In the genomic region with DNA sequence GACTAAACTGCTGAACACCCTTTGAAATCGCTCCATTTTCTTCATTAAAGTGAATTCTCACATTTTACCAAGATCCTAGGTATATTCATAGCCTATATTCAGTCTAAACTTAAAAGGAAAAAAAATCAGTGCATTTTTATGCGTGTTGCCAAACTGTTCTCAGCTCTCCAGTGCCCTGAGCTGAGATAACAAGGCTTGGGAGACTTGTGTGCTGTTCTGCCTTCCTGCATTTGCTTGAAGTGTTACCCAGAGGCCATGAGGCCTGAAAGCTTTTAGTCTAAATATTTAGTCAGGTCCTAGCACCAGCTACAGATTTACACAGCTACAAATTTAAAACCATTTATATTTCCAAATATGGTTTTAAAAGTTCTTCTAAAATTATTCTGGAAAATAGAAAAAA, we compare ENCODE assay signal across 15 cellular contexts. TPM values are rescaled to one million over a fixed set of nuclear protein-coding genes. Genes with fewer than 3 reads are reported as not detected.
A peak's percentile ranks its signal among the peaks of the same experiment; 100 is the strongest.
DNase-seq lines count a peak whose midpoint lies in the region; ATAC-seq and TF ChIP-seq lines count a peak whose summit lies in the region.
"Had no signal": no experiment of that assay in that cellular context is flagged by ENCODE, and none has a peak within 500 bp of the region (broad histone marks: within the 10 kb centered on the region; RNA-seq: fewer than 3 reads in every experiment).

No MANE protein-coding gene starts in this region.

- H3K79me1 ChIP-seq in IMR-90 (ENCODE audit: low read depth in 1 of 2, low read length in 2 of 2), result no peaks in the 10 kb centered on the region

- no peak overlapping the region for H3K4me2 ChIP-seq in IMR-90 (ENCODE audit: low read depth, low read length)
- H3K4me2 ChIP-seq: GM23338 had no signal

- WGBS in IMR-90 (ENCODE audit: extremely low coverage in 2 of 2, insufficient read length in 1 of 2), 2 experiments, result no CpG with 5 or more reads among the region's 2 CpGs

- DNase-seq in IMR-90 (no peak), nephron progenitor cell (no peak), upper lobe of right lung (no peak), tibial artery (no peak), NCI-H187 treated with DMSO at 0.1 percent for 48 hours (lab: John Stamatoyannopoulos, UW) (no peak)
- no peak for DNase-seq in activated naive CD8-positive, alpha-beta T cell treated with anti-CD3 and anti-CD28 coated beads, Interleukin-2, amount 50 U/mL, for 24 hours
- DNase-seq: BE2C; CD4-positive, alpha-beta memory T cell; DMS79; H7 had no signal

- H2AK5ac ChIP-seq in IMR-90 (ENCODE audit: low read depth, low read length), result no peak overlapping the region; the same call in 1 of the 2 replicates

- no peak for TF ChIP-seq CTCF in IMR-90 (conservative IDR thresholded peaks at IDR 0.05; ENCODE audit: low read depth, low read length)
- no peak for TF ChIP-seq CTCF in VCaP (conservative IDR thresholded peaks at IDR 0.05)
- TF ChIP-seq CTCF in nephron progenitor cell (IDR thresholded peaks at IDR 0.05), result no peak
- no peak for TF ChIP-seq CTCF in upper lobe of right lung (IDR thresholded peaks at IDR 0.05)
- TF ChIP-seq CTCF in tibial artery (IDR thresholded peaks at IDR 0.05), result no peak

- H3K9me1 ChIP-seq in IMR-90 (ENCODE audit: insufficient read depth, low read length), result no peaks in the 10 kb centered on the region

- in situ Hi-C loops in IMR-90 (cut with MboI; ENCODE audit: low sequenced_read_pairs), result no loop called here

- no peak overlapping the region for H4K5ac ChIP-seq in IMR-90 (ENCODE audit: low read depth, low read length)

- H3K23ac ChIP-seq in IMR-90 (ENCODE audit: low read depth, low read length), result no peak overlapping the region

- peaks cover 7% of the 10 kb centered on the region for H3K27me3 Mint-ChIP-seq in nephron progenitor cell (ENCODE audit: low read depth, poor library complexity)
- H3K27me3 Mint-ChIP-seq in activated naive CD8-positive, alpha-beta T cell treated with anti-CD3 and anti-CD28 coated beads, Interleukin-2, amount 50 U/mL, for 24 hours, result peaks cover 1% of the 10 kb centered on the region
- H3K27me3 Mint-ChIP-seq: CD4-positive, alpha-beta memory T cell had no signal

- no peak overlapping the region for H4K91ac ChIP-seq in IMR-90 (ENCODE audit: insufficient read depth, low read depth, low read length)

- peak overlapping the region; percentile 66 for H3K27ac Mint-ChIP-seq in nephron progenitor cell
- no peak overlapping the region for H3K27ac Mint-ChIP-seq in activated naive CD8-positive, alpha-beta T cell treated with anti-CD3 and anti-CD28 coated beads, Interleukin-2, amount 50 U/mL, for 24 hours
- H3K27ac Mint-ChIP-seq: CD4-positive, alpha-beta memory T cell; GM23338 had no signal

- H2BK20ac ChIP-seq in IMR-90 (ENCODE audit: low read depth, low read length), result no peak overlapping the region

- no peak overlapping the region for H3K14ac ChIP-seq in IMR-90 (replicated peaks; ENCODE audit: low read depth, low read length)

- no peak for TF ChIP-seq POLR2A in IMR-90 (IDR thresholded peaks at IDR 0.05; ENCODE audit: low read depth, low read length)

- H3K18ac ChIP-seq in IMR-90 (ENCODE audit: low read depth, low read length), result no peak overlapping the region

- no peaks in the 10 kb centered on the region for H3K9me3 Mint-ChIP-seq in nephron progenitor cell
- H3K9me3 Mint-ChIP-seq in activated naive CD8-positive, alpha-beta T cell treated with anti-CD3 and anti-CD28 coated beads, Interleukin-2, amount 50 U/mL, for 24 hours, result no peaks in the 10 kb centered on the region
- H3K9me3 Mint-ChIP-seq: CD4-positive, alpha-beta memory T cell; GM23338 had no signal

- no peaks in the 10 kb centered on the region for H3K27me3 ChIP-seq in IMR-90 (ENCODE audit: control insufficient read depth, insufficient read depth, low read length)
- H3K27me3 ChIP-seq in upper lobe of right lung, result no peaks in the 10 kb centered on the region
- H3K27me3 ChIP-seq in tibial artery, result no peaks in the 10 kb centered on the region
- H3K27me3 ChIP-seq: BE2C had no signal

- no peak overlapping the region for H4K8ac ChIP-seq in IMR-90 (ENCODE audit: low read depth in 2 of 2, low read length in 2 of 2)

- no peak overlapping the region for H3K4me3 ChIP-seq in IMR-90 (ENCODE audit: insufficient read depth, low read depth, low read length)
- H3K4me3 ChIP-seq in upper lobe of right lung, result no peak overlapping the region
- H3K4me3 ChIP-seq in tibial artery, result no peak overlapping the region
- H3K4me3 ChIP-seq: GM12878, GM23338 had no signal

- POLR2A ChIA-PET in IMR-90 (lab: Charles Lee; ENCODE audit: unreplicated experiment), result no interaction called here

- no TSS peak for BruUV-seq in IMR-90 (replicated peaks; lab: Mats Ljungman, UMichigan)

- no peak overlapping the region for H2AK9ac ChIP-seq in IMR-90 (replicated peaks; ENCODE audit: low read depth, low read length, poor library complexity)

- TF ChIP-seq RAD21 in IMR-90 (IDR thresholded peaks at IDR 0.05; ENCODE audit: low read length), result no peak

- H3K4me3 Mint-ChIP-seq in nephron progenitor cell, result no peak overlapping the region
- H3K4me3 Mint-ChIP-seq in activated naive CD8-positive, alpha-beta T cell treated with anti-CD3 and anti-CD28 coated beads, Interleukin-2, amount 50 U/mL, for 24 hours, result no peak overlapping the region
- H3K4me3 Mint-ChIP-seq: CD4-positive, alpha-beta memory T cell; GM23338 had no signal

- no peak overlapping the region for H2BK120ac ChIP-seq in IMR-90 (ENCODE audit: low read depth, low read length)

- no peak overlapping the region for H3K4ac ChIP-seq in IMR-90 (ENCODE audit: low read depth, low read length)

- CTCF ChIA-PET in IMR-90 (lab: Yijun Ruan, JAX), result interaction anchor here (0.5 to 1.0 kb wide), 4 partner anchors 10 to 223 kb away, joined by 3 to 5 read pairs (median 4); no protein-coding TSS in a partner anchor

- H3K27ac ChIP-seq in IMR-90 (ENCODE audit: insufficient read depth, low read length) (no peak overlapping the region), VCaP (peak overlapping the region; percentile 77), upper lobe of right lung (no peak overlapping the region), tibial artery (no peak overlapping the region)

- H2BK5ac ChIP-seq in IMR-90 (ENCODE audit: low read depth, low read length, poor library complexity, severe bottlenecking), result no peak overlapping the region

- H3K56ac ChIP-seq in IMR-90 (ENCODE audit: extremely low read depth, insufficient read depth, low read length), result no peak overlapping the region

- no peak overlapping the region for H2AFZ ChIP-seq in IMR-90 (replicated peaks; ENCODE audit: low read length, poor library complexity)
- H2AFZ ChIP-seq: GM23338 had no signal

- intact Hi-C loops in IMR-90 (cut with micrococcal nuclease) (no loop called here), upper lobe of right lung (cut with DNase I) (no loop called here), tibial artery (cut with DNase I; ENCODE audit: low total_unique reads) (no loop called here)

- H4K20me1 ChIP-seq in IMR-90 (ENCODE audit: insufficient read depth, low read length), result no peaks in the 10 kb centered on the region

- H3K9ac ChIP-seq in IMR-90 (ENCODE audit: low read depth, low read length), result no peak overlapping the region

- H3K9me3 ChIP-seq in IMR-90 (ENCODE audit: control insufficient read depth, insufficient read depth, low read length) (no peaks in the 10 kb centered on the region), upper lobe of right lung (no peaks in the 10 kb centered on the region), tibial artery (no peaks in the 10 kb centered on the region)
- H3K9me3 ChIP-seq: BE2C had no signal

- dilution Hi-C loops in IMR-90 (cut with HindIII; ENCODE audit: low sequenced_read_pairs, unreplicated experiment), result no loop called here

- H3K4me1 ChIP-seq in IMR-90 (ENCODE audit: control insufficient read depth, insufficient read depth, low read length) (no peaks in the 10 kb centered on the region), upper lobe of right lung (peaks cover 10% of the 10 kb centered on the region), tibial artery (no peaks in the 10 kb centered on the region)

- H3K4me1 Mint-ChIP-seq in nephron progenitor cell, result no peaks in the 10 kb centered on the region
- H3K4me1 Mint-ChIP-seq in activated naive CD8-positive, alpha-beta T cell treated with anti-CD3 and anti-CD28 coated beads, Interleukin-2, amount 50 U/mL, for 24 hours, result no peaks in the 10 kb centered on the region
- H3K4me1 Mint-ChIP-seq: GM23338 had no signal

- no peaks in the 10 kb centered on the region for H3K36me3 Mint-ChIP-seq in nephron progenitor cell (ENCODE audit: low read depth)
- H3K36me3 Mint-ChIP-seq in activated naive CD8-positive, alpha-beta T cell treated with anti-CD3 and anti-CD28 coated beads, Interleukin-2, amount 50 U/mL, for 24 hours (ENCODE audit: low read depth), result no peaks in the 10 kb centered on the region
- H3K36me3 Mint-ChIP-seq: CD4-positive, alpha-beta memory T cell had no signal

- H2BK15ac ChIP-seq in IMR-90 (ENCODE audit: low read depth, low read length), result no peak overlapping the region

- H3K36me3 ChIP-seq in IMR-90 (ENCODE audit: control insufficient read depth, insufficient read depth, low read length) (no peaks in the 10 kb centered on the region), upper lobe of right lung (no peaks in the 10 kb centered on the region), tibial artery (no peaks in the 10 kb centered on the region)
- H3K36me3 ChIP-seq: BE2C had no signal

- ATAC-seq in IMR-90 (ENCODE audit: low read depth) (peak; percentile 29; the same call in 1 of the 2 replicates), upper lobe of right lung (peak; percentile 65)
- ATAC-seq in activated naive CD8-positive, alpha-beta T cell treated with anti-CD3 and anti-CD28 coated beads, Interleukin-2, amount 50 U/mL, for 24 hours, result no peak
- ATAC-seq: GM12878, GM23338 had no signal

TF ChIP-seq in IMR-90, 13 proteins besides CTCF, POLR2A, EP300 and RAD21 (continues in another document):
- TF ChIP-seq, protein P1, sequence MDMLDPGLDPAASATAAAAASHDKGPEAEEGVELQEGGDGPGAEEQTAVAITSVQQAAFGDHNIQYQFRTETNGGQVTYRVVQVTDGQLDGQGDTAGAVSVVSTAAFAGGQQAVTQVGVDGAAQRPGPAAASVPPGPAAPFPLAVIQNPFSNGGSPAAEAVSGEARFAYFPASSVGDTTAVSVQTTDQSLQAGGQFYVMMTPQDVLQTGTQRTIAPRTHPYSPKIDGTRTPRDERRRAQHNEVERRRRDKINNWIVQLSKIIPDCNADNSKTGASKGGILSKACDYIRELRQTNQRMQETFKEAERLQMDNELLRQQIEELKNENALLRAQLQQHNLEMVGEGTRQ (IDR thresholded peaks at IDR 0.05; ENCODE audit: low read depth, low read length), result no peak
- TF ChIP-seq MAZ (IDR thresholded peaks at IDR 0.05; ENCODE audit: borderline replicate concordance, low read depth, low read length), result no peak
- no peak for TF ChIP-seq BHLHE40 (IDR thresholded peaks at IDR 0.05; ENCODE audit: low read depth, low read length)

RNA-seq across cellular contexts. Expression of gene PALS1, which starts 8.6 kb away (rescaled TPM):
- 40.1 and 63.0 TPM in 2 replicates for total RNA-seq in IMR-90 (2012; rRNA removed)
- 14.4 and 17.7 TPM in 2 replicates for polyA plus RNA-seq in IMR-90 (2012; rRNA removed)
- 3.1 and 6.7 TPM in 2 replicates for polyA plus RNA-seq in IMR-90 (2012; cell fraction: cytosol; rRNA removed)
- 2.4 and 16.7 TPM in 2 replicates for polyA plus RNA-seq in IMR-90 (2012; cell fraction: nucleus; rRNA removed; ENCODE audit: low replicate concordance)
- total RNA-seq in upper lobe of right lung, result 35.5 TPM

RNA-seq across cellular contexts. Expression of gene GARIN2, which starts 43.4 kb away (rescaled TPM):
- total RNA-seq in IMR-90 (2012; rRNA removed) (not detected in 2 replicates), upper lobe of right lung (0.29 TPM)
- polyA plus RNA-seq in IMR-90 (2012; rRNA removed), result not detected in 2 replicates
- polyA plus RNA-seq in IMR-90 (2012; cell fraction: cytosol; rRNA removed), result not detected in 2 replicates
- 0.10 TPM in 2 replicates for polyA plus RNA-seq in IMR-90 (2012; cell fraction: nucleus; rRNA removed; ENCODE audit: low replicate concordance)
- total RNA-seq: CD4-positive, alpha-beta memory T cell; G401; GM23338; H7 had no signal
- polyA plus RNA-seq: AG04450; CD4-positive, alpha-beta memory T cell had no signal
